ENCODE assay signal across 19 cellular contexts in the genomic region with DNA sequence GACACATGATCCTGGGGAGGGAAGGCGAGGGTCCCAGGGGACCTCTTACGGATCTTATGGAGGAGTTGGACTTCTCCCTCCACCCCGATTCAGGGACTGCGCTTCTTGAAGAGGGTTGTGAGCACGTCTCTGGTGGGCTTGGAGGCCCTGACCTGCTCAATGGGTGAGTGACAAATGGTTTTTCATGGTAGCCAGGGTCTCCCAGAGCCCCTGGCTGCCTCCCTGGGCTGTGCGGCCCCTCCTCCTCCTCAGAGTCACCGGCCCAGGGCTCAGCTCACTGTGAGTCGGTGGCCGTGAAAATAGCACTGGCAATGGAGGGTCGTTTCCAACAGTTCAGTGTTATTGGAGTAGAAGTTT. TPM values are rescaled to one million over a fixed set of nuclear protein-coding genes. Genes with fewer than 3 reads are reported as not detected.
DNase-seq lines count a peak whose midpoint lies in the region; ATAC-seq and TF ChIP-seq lines count a peak whose summit lies in the region.
"Had no signal": no experiment of that assay in that cellular context is flagged by ENCODE, and none has a peak within 500 bp of the region (broad histone marks: within the 10 kb centered on the region; RNA-seq: fewer than 3 reads in every experiment).

No MANE protein-coding gene starts in this region.

- H3K4me3 ChIP-seq in BLaER1 treated with 17β-estradiol and CSF1 and Interleukin-3, amounts not matched to agents 10 nM and 100 nM: peak overlapping the region in 4 of 10 experiments; percentile 26 to 43 (median 30); a peak in 6 of 20 replicates

- no peaks in the 10 kb centered on the region for H3K36me3 Mint-ChIP-seq in IgD-negative memory B cell
- H3K36me3 Mint-ChIP-seq in chondrocyte (ENCODE audit: low read depth): no peaks in the 10 kb centered on the region
- H3K36me3 Mint-ChIP-seq in progenitor cell of endocrine pancreas (ENCODE audit: insufficient read depth): peaks cover 3% of the 10 kb centered on the region
- H3K36me3 Mint-ChIP-seq: CD4-positive, CD25-positive, alpha-beta regulatory T cell had no signal

- peaks cover 49 to 80% (median 70%) of the 10 kb centered on the region in 10 experiments for H3K4me1 ChIP-seq in BLaER1 treated with 17β-estradiol and CSF1 and Interleukin-3, amounts not matched to agents 10 nM and 100 nM

- H3K27me3 ChIP-seq in BLaER1 treated with 17β-estradiol and CSF1 and Interleukin-3, amounts not matched to agents 10 nM and 100 nM: peaks cover 0 to 73% (median 5%) of the 10 kb centered on the region in 11 experiments; a peak in 11 of 22 replicates

- TF ChIP-seq CTCF in chondrocyte (IDR thresholded peaks at IDR 0.05) (no peak), progenitor cell of endocrine pancreas (IDR thresholded peaks at IDR 0.05; ENCODE audit: unreplicated experiment) (no peak)

- H3K27ac Mint-ChIP-seq in IgD-negative memory B cell: peak overlapping the region; percentile 43 to 87 (median 81)
- H3K27ac Mint-ChIP-seq in chondrocyte (ENCODE audit: unreplicated experiment): no peak overlapping the region
- H3K27ac Mint-ChIP-seq in progenitor cell of endocrine pancreas: peak overlapping the region; percentile 68
- H3K27ac Mint-ChIP-seq: CD4-positive, CD25-positive, alpha-beta regulatory T cell had no signal

- peak overlapping the region in 8 of 11 experiments; percentile 9 to 55 (median 42); a peak in 13 of 22 replicates for H3K9ac ChIP-seq in BLaER1 treated with 17β-estradiol and CSF1 and Interleukin-3, amounts not matched to agents 10 nM and 100 nM

- H3K4me3 Mint-ChIP-seq in IgD-negative memory B cell: peak overlapping the region in 3 of 4 donors; percentile 46 to 68 (median 67)
- H3K4me3 Mint-ChIP-seq in chondrocyte (ENCODE audit: unreplicated experiment): no peak overlapping the region
- H3K4me3 Mint-ChIP-seq in progenitor cell of endocrine pancreas (ENCODE audit: low read depth): no peak overlapping the region
- H3K4me3 Mint-ChIP-seq: CD4-positive, CD25-positive, alpha-beta regulatory T cell had no signal

- H3K36me3 ChIP-seq in BLaER1 treated with 17β-estradiol and CSF1 and Interleukin-3, amounts not matched to agents 10 nM and 100 nM: peaks cover 0 to 8% (median 0%) of the 10 kb centered on the region in 11 experiments; a peak in 2 of 22 replicates

- peak overlapping the region in 1 of 11 experiments; percentile 17; a peak in 1 of 22 replicates for H3K27ac ChIP-seq in BLaER1 treated with 17β-estradiol and CSF1 and Interleukin-3, amounts not matched to agents 10 nM and 100 nM

- no peaks in the 10 kb centered on the region for H3K9me3 ChIP-seq in BLaER1 treated with 17β-estradiol and CSF1 and Interleukin-3, amounts not matched to agents 10 nM and 100 nM (replicated peaks in 1 of 11)

- H3K9me3 Mint-ChIP-seq in IgD-negative memory B cell (no peaks in the 10 kb centered on the region), chondrocyte (ENCODE audit: low read depth) (no peaks in the 10 kb centered on the region), progenitor cell of endocrine pancreas (ENCODE audit: low read depth) (peaks cover 3% of the 10 kb centered on the region)

- H4K20me1 ChIP-seq in BLaER1 treated with 17β-estradiol and CSF1 and Interleukin-3, amounts not matched to agents 10 nM and 100 nM: peaks cover 85 to 100% (median 96%) of the 10 kb centered on the region in 11 experiments

- peaks cover 30 to 38% (median 31%) of the 10 kb centered on the region in 3 donors for H3K4me1 Mint-ChIP-seq in IgD-negative memory B cell
- peaks cover 10% of the 10 kb centered on the region for H3K4me1 Mint-ChIP-seq in chondrocyte (ENCODE audit: low read depth)
- peaks cover 2% of the 10 kb centered on the region for H3K4me1 Mint-ChIP-seq in progenitor cell of endocrine pancreas (ENCODE audit: low read depth)

- DNase-seq in chondrocyte (ENCODE audit: low spot score) (peak; percentile 58), progenitor cell of endocrine pancreas (ENCODE audit: low spot score, unreplicated experiment) (no peak), kidney glomerular epithelial cell (lab: John Stamatoyannopoulos, UW) (no peak)
- DNase-seq in effector CD4-positive, alpha-beta T cell: no peak
- DNase-seq: CD4-positive, CD25-positive, alpha-beta regulatory T cell; DMS53; HCEC 1CT; KG1; NCI-H1092; NCI-H187; NCI-H446; NCI-H69; OCI-M1; RPMI8226; SIG-M5 had no signal

- peaks cover 2% of the 10 kb centered on the region for H3K27me3 Mint-ChIP-seq in IgD-negative memory B cell
- no peaks in the 10 kb centered on the region for H3K27me3 Mint-ChIP-seq in chondrocyte (ENCODE audit: low read depth)
- no peaks in the 10 kb centered on the region for H3K27me3 Mint-ChIP-seq in progenitor cell of endocrine pancreas
- H3K27me3 Mint-ChIP-seq: CD4-positive, CD25-positive, alpha-beta regulatory T cell had no signal

- peak overlapping the region; percentile 73 to 98 (median 88) for H3K4me2 ChIP-seq in BLaER1 treated with 17β-estradiol and CSF1 and Interleukin-3, amounts not matched to agents 10 nM and 100 nM

- ATAC-seq in GM21423 (IDR thresholded peaks at IDR 0.05; ENCODE audit: unreplicated experiment): no peak
- ATAC-seq in HG03520 (IDR thresholded peaks at IDR 0.05; ENCODE audit: unreplicated experiment): no peak

RNA-seq across cellular contexts. Expression of gene INPP5A, which starts 26.6 kb away (rescaled TPM):
- 0.94 TPM for polyA plus RNA-seq in IgD-negative memory B cell
- total RNA-seq in chondrocyte: 29.5 to 40.6 TPM (median 40.1 TPM) in 3 replicates
- total RNA-seq in progenitor cell of endocrine pancreas: 30.0 and 30.6 TPM in 2 replicates

Comparison
In these comparisons a context has a peak if more than half of its experiments do, and no peak if none do; other contexts are left out.
1. H3K4me3 Mint-ChIP-seq: peak in IgD-negative memory B cell (3 of 4); none in chondrocyte (single experiment) and progenitor cell of endocrine pancreas (single experiment).